ENCODE assay signal across 20 cellular contexts in genomic region chr14:92950773-92951172, GRCh38. TPM values are rescaled to one million over a fixed set of nuclear protein-coding genes. Genes with fewer than 3 reads are reported as not detected.
"Had no signal": no experiment of that assay in that cellular context is flagged by ENCODE, and none has a peak within 500 bp of the region (broad histone marks: within the 10 kb centered on the region; RNA-seq: fewer than 3 reads in every experiment).

No MANE protein-coding gene starts in this region.

- H3K9me3 ChIP-seq: body of pancreas, esophagus squamous epithelium, right lobe of liver, SJCRH30, spleen, upper lobe of left lung had no signal

- H3K9me3 Mint-ChIP-seq: activated CD8-positive, alpha-beta T cell treated with anti-CD3 and anti-CD28 coated beads for 36 hours; activated T-helper 1 cell treated with anti-CD3 and anti-CD28 coated beads, Interleukin-12 subunit alpha, Interleukin-12 subunit beta, Interleukin-2, Interleukin-4 antibody, amounts not matched to agents 30 ng/mL and 10 ng/mL and 1 ng/mL, durations not matched to agents 14 hours and 24 hours and 36 hours; central memory CD8-positive, alpha-beta T cell; stimulated activated memory B cell treated with anti-CD40 and anti-IgM and Interleukin-4, amounts not matched to agents 10 μg/mL and 1 μg/mL and 100 μg/mL, for 72 hours had no signal

- H3K27me3 Mint-ChIP-seq: activated CD8-positive, alpha-beta T cell treated with anti-CD3 and anti-CD28 coated beads for 36 hours; central memory CD8-positive, alpha-beta T cell; stimulated activated memory B cell treated with anti-CD40 and anti-IgM and Interleukin-4, amounts not matched to agents 10 μg/mL and 1 μg/mL and 100 μg/mL, for 72 hours had no signal

- H3K4me3 ChIP-seq: body of pancreas, esophagus squamous epithelium, right lobe of liver, SJCRH30, spleen, upper lobe of left lung had no signal

- DNase-seq: activated CD4-positive, alpha-beta T cell treated with anti-CD3 and anti-CD28 coated beads for 4 hours; activated CD8-positive, alpha-beta memory T cell treated with anti-CD3 and anti-CD28 coated beads, Interleukin-2, amount 50 U/mL, for 4 hours; activated CD8-positive, alpha-beta T cell treated with anti-CD3 and anti-CD28 coated beads for 36 hours; activated naive CD4-positive, alpha-beta T cell treated with Interleukin-2 at 50 U/mL for 16 hours; body of pancreas; dermis blood vessel endothelial cell; esophagus squamous epithelium; foreskin keratinocyte; head of caudate nucleus; midbrain; right lobe of liver; SJCRH30; spleen; stimulated activated CD4-positive, alpha-beta T cell treated with anti-CD3 and anti-CD28 coated beads, Interleukin-1b, Interleukin-23, amount 100 ng/mL, for 48 hours; substantia nigra had no signal

- H3K4me3 Mint-ChIP-seq: activated CD8-positive, alpha-beta T cell treated with anti-CD3 and anti-CD28 coated beads for 36 hours; activated T-helper 1 cell treated with anti-CD3 and anti-CD28 coated beads, Interleukin-12 subunit alpha, Interleukin-12 subunit beta, Interleukin-2, Interleukin-4 antibody, amounts not matched to agents 30 ng/mL and 10 ng/mL and 1 ng/mL, durations not matched to agents 14 hours and 24 hours and 36 hours; central memory CD8-positive, alpha-beta T cell; stimulated activated memory B cell treated with anti-CD40 and anti-IgM and Interleukin-4, amounts not matched to agents 10 μg/mL and 1 μg/mL and 100 μg/mL, for 72 hours had no signal

- H3K27ac Mint-ChIP-seq: activated CD8-positive, alpha-beta T cell treated with anti-CD3 and anti-CD28 coated beads for 36 hours; activated T-helper 1 cell treated with anti-CD3 and anti-CD28 coated beads, Interleukin-12 subunit alpha, Interleukin-12 subunit beta, Interleukin-2, Interleukin-4 antibody, amounts not matched to agents 30 ng/mL and 10 ng/mL and 1 ng/mL, durations not matched to agents 14 hours and 24 hours and 36 hours; stimulated activated memory B cell treated with anti-CD40 and anti-IgM and Interleukin-4, amounts not matched to agents 10 μg/mL and 1 μg/mL and 100 μg/mL, for 72 hours had no signal

- H3K27ac ChIP-seq: body of pancreas, esophagus squamous epithelium, foreskin keratinocyte, right lobe of liver, SJCRH30, spleen, upper lobe of left lung had no signal

- ATAC-seq: activated CD8-positive, alpha-beta T cell treated with anti-CD3 and anti-CD28 coated beads for 36 hours; body of pancreas; foreskin keratinocyte; right lobe of liver; stimulated activated memory B cell treated with anti-CD40 and anti-IgM and Interleukin-4, amounts not matched to agents 10 μg/mL and 1 μg/mL and 100 μg/mL, for 72 hours had no signal

- H3K4me1 ChIP-seq: foreskin keratinocyte had no signal

- H3K27me3 ChIP-seq: body of pancreas, esophagus squamous epithelium, foreskin keratinocyte, right lobe of liver, SJCRH30, spleen, upper lobe of left lung had no signal

RNA-seq across cellular contexts. Expression of gene CHGA, which starts 27.8 kb away (rescaled TPM):
- total RNA-seq: activated CD8-positive, alpha-beta T cell treated with anti-CD3 and anti-CD28 coated beads for 36 hours; activated T-helper 1 cell treated with anti-CD3 and anti-CD28 coated beads, Interleukin-12 subunit alpha, Interleukin-12 subunit beta, Interleukin-2, Interleukin-4 antibody, amounts not matched to agents 30 ng/mL and 10 ng/mL and 1 ng/mL, durations not matched to agents 14 hours and 24 hours and 36 hours; foreskin keratinocyte; kidney epithelial cell; SJCRH30; spleen had no signal
- polyA plus RNA-seq: foreskin keratinocyte had no signal
